ENCODE assay signal across 8 cellular contexts in the genomic region with DNA sequence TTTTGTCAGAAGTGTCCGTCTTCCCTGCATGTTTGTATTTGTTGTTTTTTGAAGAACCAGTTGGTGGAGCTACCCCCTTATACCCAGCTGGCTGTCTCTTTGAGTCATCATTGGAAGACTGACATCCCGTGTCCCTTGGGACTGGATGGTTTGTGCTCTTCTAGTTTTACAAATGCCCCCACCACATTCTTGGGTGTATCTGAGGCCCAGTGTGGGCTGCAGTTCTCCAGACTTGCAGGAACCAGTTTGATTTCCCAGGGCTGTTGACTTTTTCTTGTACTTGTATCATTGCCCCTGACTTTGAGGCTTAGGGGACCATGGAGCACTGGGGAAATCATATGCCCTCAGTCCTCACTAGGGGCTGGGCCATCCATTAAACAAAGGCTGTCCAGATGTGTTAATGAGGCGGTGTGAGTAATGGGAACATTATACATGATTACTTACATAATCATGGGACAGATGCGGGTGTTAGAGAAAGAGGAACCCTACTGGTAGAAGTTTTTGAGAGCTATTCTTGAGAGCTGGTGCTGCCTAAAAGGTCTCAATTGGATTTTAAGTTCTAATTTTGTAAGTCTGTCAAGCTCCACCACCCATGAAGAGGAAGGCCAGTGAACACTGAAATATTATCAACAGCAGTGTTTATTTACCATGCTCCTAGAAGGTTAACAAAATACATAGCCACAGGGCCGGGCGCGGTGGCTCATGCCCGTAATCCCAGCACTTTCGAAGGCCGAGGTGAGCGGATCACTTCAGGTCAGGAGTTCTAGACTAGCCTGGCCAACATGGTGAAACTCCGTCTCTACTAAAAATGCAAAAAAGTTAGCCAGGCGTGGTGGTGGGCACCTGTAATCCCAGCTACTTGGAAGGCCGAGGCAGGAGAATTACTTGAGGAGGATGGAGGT. TPM values are rescaled to one million over a fixed set of nuclear protein-coding genes. Genes with fewer than 3 reads are reported as not detected.
DNase-seq lines count a peak whose midpoint lies in the region; ATAC-seq and TF ChIP-seq lines count a peak whose summit lies in the region.

No MANE protein-coding gene starts in this region.

- peak; percentile 29 for DNase-seq in DMS53 (lab: John Stamatoyannopoulos, UW)
- DNase-seq in DMS53 treated with DMSO at 0.1 percent for 48 hours (lab: John Stamatoyannopoulos, UW; ENCODE audit: unreplicated experiment) = no peak
- no peak for DNase-seq in RWPE2 (ENCODE audit: low spot score)
- DNase-seq in mucosa of gallbladder (ENCODE audit: low spot score) = no peak

- H3K27me3 ChIP-seq in RWPE2 (ENCODE audit: insufficient read depth, poor library complexity, severe bottlenecking) (no peaks in the 10 kb centered on the region), layer of hippocampus (ENCODE audit: control insufficient read depth, insufficient read depth, low read length) (no peaks in the 10 kb centered on the region)

- H3K9me3 ChIP-seq in RWPE2 (ENCODE audit: severe bottlenecking) = no peaks in the 10 kb centered on the region

- TF ChIP-seq CTCF in RWPE2 (IDR thresholded peaks at IDR 0.05; ENCODE audit: poor library complexity, severe bottlenecking) = peak; percentile 21

- no peak overlapping the region for H3K4me3 ChIP-seq in RWPE2 (ENCODE audit: severe bottlenecking)

- ATAC-seq in HG02763 (IDR thresholded peaks at IDR 0.05; ENCODE audit: unreplicated experiment) (peak; percentile 47), RWPE2 (ENCODE audit: low read depth) (no peak), HG02970 (IDR thresholded peaks at IDR 0.05; ENCODE audit: low FRiP score, unreplicated experiment) (no peak), GM19035 (IDR thresholded peaks at IDR 0.05; ENCODE audit: unreplicated experiment) (no peak)

- 0 out of 2 replicates have a peak, but pooled peaks cover 4% of the 10 kb centered on the region for H3K36me3 ChIP-seq in RWPE2 (ENCODE audit: low read depth)

- peaks cover 7% of the 10 kb centered on the region for H3K4me1 ChIP-seq in RWPE2 (ENCODE audit: insufficient read depth, poor library complexity, severe bottlenecking)

- H3K27ac ChIP-seq in RWPE2 (ENCODE audit: poor library complexity, severe bottlenecking) = no peak overlapping the region
- peak overlapping the region; percentile 38 for H3K27ac ChIP-seq in layer of hippocampus (ENCODE audit: low read depth, low read length)

RNA-seq across cellular contexts. Expression of gene JARID2, which starts 8.5 kb away (rescaled TPM):
- total RNA-seq in mucosa of gallbladder = 10.7 TPM
